8 cellular contexts compared by ENCODE assay signal in genomic region chr12:40105515-40106201, GRCh38. TPM values are rescaled to one million over a fixed set of nuclear protein-coding genes. Genes with fewer than 3 reads are reported as not detected.
DNase-seq lines count a peak whose midpoint lies in the region; ATAC-seq and TF ChIP-seq lines count a peak whose summit lies in the region.

Gene SLC2A13, minus strand, starts transcription at chr12:40106081. Its CDS starts 273 bp downstream, at chr12:40105808.

- peak within 1 kb of the TSS; percentile 90 for H3K4me3 Mint-ChIP-seq in neural crest cell

- intact Hi-C loops in stomach (cut with DNase I; ENCODE audit: low total_unique reads) = loop anchor here (5.0 kb wide), 1 partner anchor 93 kb away; no protein-coding TSS in a partner anchor

- no peak for TF ChIP-seq EP300 in stomach (IDR thresholded peaks at IDR 0.05)

- H3K27ac ChIP-seq in stomach = peak within 1 kb of the TSS; percentile 79 to 91 (median 90)

- H3K27me3 ChIP-seq in stomach = no peaks in the 10 kb centered on the region

- no peaks in the 10 kb centered on the region for H3K9me3 ChIP-seq in stomach

- ATAC-seq in GM21381 (IDR thresholded peaks at IDR 0.05; ENCODE audit: unreplicated experiment) = peak; percentile 83

- H3K36me3 Mint-ChIP-seq in neural crest cell (ENCODE audit: low read depth) = no peaks in the 10 kb centered on the region

- peak; percentile 37 for DNase-seq in DMS153 (lab: John Stamatoyannopoulos, UW)
- peak; percentile 69 for DNase-seq in HT-29 (ENCODE audit: low spot score)
- peak; percentile 65 for DNase-seq in RKO (ENCODE audit: low spot score)
- DNase-seq in activated T-helper 9 cell treated with anti-CD3 and anti-CD28 coated beads, Interleukin-2, amount 50 U/mL, for 16 hours (ENCODE audit: low read depth) = peak; percentile 68
- DNase-seq in fibroblast of villous mesenchyme (ENCODE audit: low read depth) = peak; percentile 55
- peak; percentile 56 for DNase-seq in neural crest cell (ENCODE audit: low read depth, low spot score)
- peak; percentile 82 for DNase-seq in stomach

- no peaks in the 10 kb centered on the region for H3K27me3 Mint-ChIP-seq in neural crest cell (ENCODE audit: low read depth)

- H3K4me3 ChIP-seq in fibroblast of villous mesenchyme (ENCODE audit: low read depth, low read length) (peak within 1 kb of the TSS; percentile 70), stomach (peak within 1 kb of the TSS; percentile 84 to 95 (median 94))

- no peak within 1 kb of the TSS for H3K27ac Mint-ChIP-seq in neural crest cell (ENCODE audit: unreplicated experiment)

- no peaks in the 10 kb centered on the region for H3K36me3 ChIP-seq in stomach

- TF ChIP-seq POLR2A in stomach (IDR thresholded peaks at IDR 0.05) = no peak

- no peak for TF ChIP-seq CTCF in fibroblast of villous mesenchyme (IDR thresholded peaks at IDR 0.05; ENCODE audit: insufficient read depth, low read depth, low read length)
- TF ChIP-seq CTCF in neural crest cell (conservative IDR thresholded peaks at IDR 0.05) = no peak
- TF ChIP-seq CTCF in stomach (IDR thresholded peaks at IDR 0.05) = no peak

- H3K9me3 Mint-ChIP-seq in neural crest cell = peaks cover under 1% of the 10 kb centered on the region

- peaks cover 41% of the 10 kb centered on the region for H3K4me1 Mint-ChIP-seq in neural crest cell

- H3K4me1 ChIP-seq in stomach = peaks cover 10 to 51% (median 37%) of the 10 kb centered on the region in 4 donors

- WGBS in stomach, 5 donors = 0 to 1% (median 0%) methylated on average over 36 to 97 of the region's 97 CpGs

RNA-seq across cellular contexts. Expression of gene SLC2A13, which starts in this region (rescaled TPM):
- 3.2 and 3.5 TPM in 2 replicates for total RNA-seq in HT-29 (2014; rRNA removed; shearing (Covaris generic))
- total RNA-seq in fibroblast of villous mesenchyme = 16.4 and 18.7 TPM in 2 replicates
- 5.6 and 6.3 TPM in 2 replicates for total RNA-seq in neural crest cell
- total RNA-seq in stomach = 10 to 100 TPM in 3 of 5 donors, 1 to 10 TPM in 2; 3.5 to 87.5 (median 17.2) TPM
- polyA plus RNA-seq in stomach = 1 to 10 TPM in 2 of 3 donors, under 1 TPM in 1; 0.93 to 1.4 (median 1.1) TPM

Comparison
In these comparisons a context has a peak if more than half of its experiments do, and no peak if none do; other contexts are left out.
1. Peak in every context shown above with its lines: DNase-seq, ATAC-seq, H3K4me3 ChIP-seq and H3K27ac ChIP-seq.